20 cellular contexts compared by ENCODE assay signal in the genomic region with DNA sequence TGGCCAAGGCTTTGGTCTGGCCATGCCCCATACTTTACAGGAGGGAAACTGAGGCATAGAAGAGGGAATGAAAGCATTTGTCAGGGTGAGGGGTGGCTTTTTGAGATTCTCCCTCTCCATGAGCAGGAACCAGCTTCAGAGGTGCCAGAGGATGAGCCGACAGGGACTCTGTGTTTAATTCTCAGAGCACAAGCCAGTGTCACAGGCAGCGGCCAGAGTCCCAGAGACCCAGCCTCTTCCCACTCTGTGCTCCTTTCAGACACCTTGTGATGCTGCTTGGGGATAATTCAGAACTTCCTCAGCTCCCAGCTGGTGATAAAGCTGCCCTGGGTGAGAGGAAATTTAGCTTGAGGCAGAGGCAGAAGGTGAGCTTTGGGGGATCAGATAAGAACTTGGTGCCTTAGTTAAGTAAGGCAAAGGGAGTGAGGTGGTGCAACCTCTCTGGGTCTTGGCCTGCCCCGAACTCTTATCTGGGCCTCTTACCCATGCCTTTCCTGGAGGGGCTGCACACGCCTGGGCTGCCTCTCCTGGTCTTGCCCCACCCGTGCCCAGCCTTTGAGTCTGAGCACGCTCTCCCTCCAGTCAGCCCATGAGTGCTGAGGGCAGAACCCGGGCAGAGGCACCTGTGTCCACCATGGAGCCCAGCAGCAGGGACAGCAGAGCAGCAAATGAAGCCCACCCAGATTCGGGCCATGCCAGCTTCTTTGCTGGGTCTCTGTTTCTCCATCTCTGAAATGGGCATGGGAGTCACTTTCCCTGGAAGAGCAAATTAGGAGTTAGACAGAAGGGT.
"Had no signal": no experiment of that assay in that cellular context is flagged by ENCODE, and none has a peak within 500 bp of the region (broad histone marks: within the 10 kb centered on the region; RNA-seq: fewer than 3 reads in every experiment).

No MANE protein-coding gene starts in this region.

- H3K9me3 ChIP-seq: heart left ventricle, left ventricle myocardium inferior, lower lobe of right lung, right atrium auricular region, testis, tibial nerve had no signal

- H3K27ac ChIP-seq: dorsolateral prefrontal cortex, heart left ventricle, left ventricle myocardium inferior, lower lobe of right lung, right atrium auricular region, testis, tibial nerve had no signal

- H3K36me3 Mint-ChIP-seq: stimulated activated effector memory CD8-positive, alpha-beta T cell treated with anti-CD3 and anti-CD28 coated beads, Interleukin-12 subunit alpha, Interleukin-12 subunit beta, amount 100 ng/mL, for 72 hours had no signal

- DNase-seq: central memory CD4-positive, alpha-beta T cell; cortex of kidney; effector CD8-positive, alpha-beta T cell; foreskin melanocyte; heart left ventricle; hippocampal formation; left ventricle myocardium inferior; lower lobe of right lung; midbrain; nephron progenitor cell; stimulated activated CD4-positive, alpha-beta T cell treated with anti-CD3 and anti-CD28 coated beads, Interleukin-4, amount 100 ng/mL, for 1 hour; stimulated activated CD8-positive, alpha-beta memory T cell treated with anti-CD3 and anti-CD28 coated beads, Interleukin-4, amount 100 ng/mL, for 48 hours; stimulated activated naive CD8-positive, alpha-beta T cell treated with anti-CD3 and anti-CD28 coated beads, Interleukin-15, Interleukin-2, amounts not matched to agents 100 U/mL and 50 U/mL, for 24 hours; testis had no signal

- H3K27ac Mint-ChIP-seq: memory B cell; nephron progenitor cell; stimulated activated effector memory CD8-positive, alpha-beta T cell treated with anti-CD3 and anti-CD28 coated beads, Interleukin-12 subunit alpha, Interleukin-12 subunit beta, amount 100 ng/mL, for 72 hours had no signal

- H3K4me3 ChIP-seq: dorsolateral prefrontal cortex, heart left ventricle, left ventricle myocardium inferior, lower lobe of right lung, right atrium auricular region, smooth muscle cell, testis, tibial nerve had no signal

- ATAC-seq: heart left ventricle; lower lobe of right lung; stimulated activated effector memory CD8-positive, alpha-beta T cell treated with anti-CD3 and anti-CD28 coated beads, Interleukin-12 subunit alpha, Interleukin-12 subunit beta, amount 100 ng/mL, for 72 hours; stimulated activated naive CD8-positive, alpha-beta T cell treated with anti-CD3 and anti-CD28 coated beads, Interleukin-15, Interleukin-2, amounts not matched to agents 100 U/mL and 50 U/mL, for 24 hours had no signal

- H3K4me1 ChIP-seq: heart left ventricle, left ventricle myocardium inferior, lower lobe of right lung, right atrium auricular region, testis, tibial nerve had no signal

- H3K9me3 Mint-ChIP-seq: stimulated activated effector memory CD8-positive, alpha-beta T cell treated with anti-CD3 and anti-CD28 coated beads, Interleukin-12 subunit alpha, Interleukin-12 subunit beta, amount 100 ng/mL, for 72 hours had no signal

- H3K4me1 Mint-ChIP-seq: stimulated activated effector memory CD8-positive, alpha-beta T cell treated with anti-CD3 and anti-CD28 coated beads, Interleukin-12 subunit alpha, Interleukin-12 subunit beta, amount 100 ng/mL, for 72 hours had no signal

- H3K4me3 Mint-ChIP-seq: memory B cell; nephron progenitor cell; stimulated activated effector memory CD8-positive, alpha-beta T cell treated with anti-CD3 and anti-CD28 coated beads, Interleukin-12 subunit alpha, Interleukin-12 subunit beta, amount 100 ng/mL, for 72 hours had no signal

- H3K27me3 ChIP-seq: right atrium auricular region, testis had no signal

- H3K4me2 ChIP-seq: smooth muscle cell had no signal

- H3K36me3 ChIP-seq: heart left ventricle, left ventricle myocardium inferior, lower lobe of right lung, right atrium auricular region, tibial nerve had no signal
